ENCODE assay signal across 11 cellular contexts in the genomic region with DNA sequence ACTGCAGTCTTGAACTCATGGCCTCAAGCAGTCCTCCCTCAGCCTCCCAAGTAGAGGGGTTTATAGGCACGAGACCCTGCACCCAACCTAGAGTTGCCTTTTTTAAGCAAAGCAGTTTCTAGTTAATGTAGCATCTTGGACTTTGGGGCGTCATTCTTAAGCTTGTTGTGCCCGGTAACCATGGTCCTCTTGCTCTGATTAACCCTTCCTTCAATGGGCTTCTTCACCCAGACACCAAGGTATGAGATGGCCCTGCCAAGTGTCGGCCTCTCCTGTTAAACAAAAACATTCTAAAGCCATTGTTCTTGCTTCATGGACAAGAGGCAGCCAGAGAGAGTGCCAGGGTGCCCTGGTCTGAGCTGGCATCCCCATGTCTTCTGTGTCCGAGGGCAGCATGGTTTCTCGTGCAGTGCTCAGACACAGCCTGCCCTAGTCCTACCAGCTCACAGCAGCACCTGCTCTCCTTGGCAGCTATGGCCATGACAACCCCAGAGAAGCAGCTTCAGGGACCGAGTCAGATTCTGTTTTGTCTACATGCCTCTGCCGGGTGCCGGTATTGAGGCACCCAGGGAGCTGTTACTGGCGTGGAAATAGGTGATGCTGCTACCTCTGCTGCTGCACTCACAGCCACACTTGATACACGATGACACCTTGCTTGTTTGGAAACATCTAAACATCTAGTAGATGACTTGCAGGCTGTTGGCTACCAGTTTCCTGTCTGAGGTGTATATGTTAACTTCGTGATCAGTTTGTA. TPM values are rescaled to one million over a fixed set of nuclear protein-coding genes. Genes with fewer than 3 reads are reported as not detected.
DNase-seq lines count a peak whose midpoint lies in the region; ATAC-seq, FAIRE-seq and TF ChIP-seq lines count a peak whose summit lies in the region.
"Had no signal": no experiment of that assay in that cellular context is flagged by ENCODE, and none has a peak within 500 bp of the region (broad histone marks: within the 10 kb centered on the region; RNA-seq: fewer than 3 reads in every experiment).

No MANE protein-coding gene starts in this region.

- DNase-seq in DND-41 = no peak
- peak in 1 of 2 experiments; percentile 12 for DNase-seq in HL-60 (ENCODE audit: low read depth in 1 of 2, low spot score in 1 of 2)
- peak; percentile 53 to 55 for DNase-seq in activated T-cell treated with anti-CD3 and anti-CD28 coated beads, Interleukin-2, amount 50 U/mL, for 48 hours
- DNase-seq in naive thymus-derived CD4-positive, alpha-beta T cell = peak in 1 of 9 donors; percentile 13
- DNase-seq in RCC 7860 (ENCODE audit: low spot score) = no peak
- no peak for DNase-seq in NCI-H2029 treated with DMSO at 0.1 percent for 48 hours (lab: John Stamatoyannopoulos, UW)
- DNase-seq in thyroid gland = no peak
- DNase-seq: left lung had no signal

- H3K27ac Mint-ChIP-seq in naive thymus-derived CD4-positive, alpha-beta T cell = peak overlapping the region in 3 of 9 donors; percentile 39 to 81 (median 77)

- no peaks in the 10 kb centered on the region for H3K27me3 ChIP-seq in DND-41 (ENCODE audit: insufficient read depth, low read length, poor library complexity)
- H3K27me3 ChIP-seq in HL-60 (ENCODE audit: insufficient read depth, poor library complexity, severe bottlenecking) = no peaks in the 10 kb centered on the region
- no peaks in the 10 kb centered on the region for H3K27me3 ChIP-seq in naive thymus-derived CD4-positive, alpha-beta T cell (ENCODE audit: control insufficient read depth in 2 of 2, insufficient read depth in 2 of 2, low read length in 2 of 2)
- H3K27me3 ChIP-seq in thyroid gland = no peaks in the 10 kb centered on the region

- no peak overlapping the region for H2AFZ ChIP-seq in DND-41 (ENCODE audit: low read depth, low read length)

- peaks cover 38 to 56% (median 54%) of the 10 kb centered on the region in 7 donors for H3K4me1 Mint-ChIP-seq in naive thymus-derived CD4-positive, alpha-beta T cell

- H3K36me3 ChIP-seq in DND-41 (ENCODE audit: insufficient read depth, low read length) (peaks cover 50% of the 10 kb centered on the region), thyroid gland (peaks cover 34 to 36% of the 10 kb centered on the region in 2 donors)
- peaks cover 16 to 41% (median 26%) of the 10 kb centered on the region in 3 experiments for H3K36me3 ChIP-seq in naive thymus-derived CD4-positive, alpha-beta T cell (ENCODE audit: control insufficient read depth in 2 of 3, insufficient read depth in 3 of 3, low read length in 3 of 3)

- H3K27me3 Mint-ChIP-seq in naive thymus-derived CD4-positive, alpha-beta T cell = no peaks in the 10 kb centered on the region

- ATAC-seq in DND-41 (ENCODE audit: insufficient read depth, low read depth) (no peak), GM18868 (IDR thresholded peaks at IDR 0.05; ENCODE audit: unreplicated experiment) (no peak)
- no peak for ATAC-seq in naive thymus-derived CD4-positive, alpha-beta T cell
- ATAC-seq: left lung had no signal

- peaks cover 64% of the 10 kb centered on the region for H4K20me1 ChIP-seq in DND-41 (ENCODE audit: insufficient read depth, low read length)

- H3K4me2 ChIP-seq in DND-41 (ENCODE audit: insufficient read depth, low read length) = peak overlapping the region; percentile 89; the same call in 1 of the 2 replicates

- POLR2A ChIA-PET in naive thymus-derived CD4-positive, alpha-beta T cell (lab: Charles Lee) = interaction anchor here (0.6 to 1.3 kb wide), 6 partner anchors 14 to 274 kb away, joined by 3 to 4 read pairs (median 3); no protein-coding TSS in a partner anchor

- TF ChIP-seq POLR2A in thyroid gland (IDR thresholded peaks at IDR 0.05) = no peak

- no peaks in the 10 kb centered on the region for H3K9me3 ChIP-seq in DND-41 (ENCODE audit: insufficient read depth, low read length, severe bottlenecking)
- no peaks in the 10 kb centered on the region for H3K9me3 ChIP-seq in naive thymus-derived CD4-positive, alpha-beta T cell (ENCODE audit: control insufficient read depth in 2 of 3, low read length in 3 of 3)
- H3K9me3 ChIP-seq in thyroid gland = no peaks in the 10 kb centered on the region
- H3K9me3 ChIP-seq: left lung had no signal

- H3K9me3 Mint-ChIP-seq in naive thymus-derived CD4-positive, alpha-beta T cell = peaks cover 0 to 3% (median 0%) of the 10 kb centered on the region in 11 donors

- intact Hi-C loops in naive thymus-derived CD4-positive, alpha-beta T cell (cut with micrococcal nuclease) = loop anchor here (5.0 kb wide), 5 partner anchors 78 to 1612 kb away; a partner anchor contains a TSS
- intact Hi-C loops in thyroid gland (cut with DNase I) = no loop called here

- WGBS in thyroid gland, 2 donors = 78 to 81% methylated on average over 10 to 12 of the region's 12 CpGs

- no peak for FAIRE-seq in RCC 7860 (lab: Jason Lieb, UNC)
- FAIRE-seq: small intestine had no signal

- H3K4me1 ChIP-seq in DND-41 (ENCODE audit: insufficient read depth, low read length) (peaks cover 36% of the 10 kb centered on the region), thyroid gland (peaks cover 22 to 38% of the 10 kb centered on the region in 2 donors)
- peaks cover 33 to 49% of the 10 kb centered on the region in 2 donors for H3K4me1 ChIP-seq in naive thymus-derived CD4-positive, alpha-beta T cell (ENCODE audit: control insufficient read depth in 2 of 2, insufficient read depth in 2 of 2, low read length in 2 of 2)

- peaks cover 44% of the 10 kb centered on the region for H3K79me2 ChIP-seq in DND-41 (ENCODE audit: insufficient read depth, low read length)

- no peak for TF ChIP-seq CTCF in DND-41 (IDR thresholded peaks at IDR 0.05; ENCODE audit: borderline replicate concordance, extremely low read depth, low read length, poor library complexity, severe bottlenecking)
- no peak for TF ChIP-seq CTCF in HL-60 (IDR thresholded peaks at IDR 0.05; ENCODE audit: insufficient read depth, low read length)
- no peak for TF ChIP-seq CTCF in thyroid gland (IDR thresholded peaks at IDR 0.05)

- H3K9ac ChIP-seq in DND-41 (ENCODE audit: low read depth, low read length) = no peak overlapping the region

- CTCF ChIA-PET in naive thymus-derived CD4-positive, alpha-beta T cell (lab: Charles Lee) = no interaction called here

- no peak overlapping the region for H3K27ac ChIP-seq in DND-41 (ENCODE audit: low read length)
- H3K27ac ChIP-seq in HL-60 (replicated peaks) = no peak overlapping the region; the same call in 1 of the 2 replicates
- peak overlapping the region; percentile 28 for H3K27ac ChIP-seq in naive thymus-derived CD4-positive, alpha-beta T cell (ENCODE audit: low read depth, low read length)
- no peak overlapping the region for H3K27ac ChIP-seq in thyroid gland
- H3K27ac ChIP-seq: left lung had no signal

- H3K4me3 ChIP-seq in DND-41 (ENCODE audit: low read depth in 1 of 2, low read length in 2 of 2) = 0 out of 4 replicates have a peak overlapping the region, but pooled peaks of 1 of the 2 experiments have one; percentile 23
- peak overlapping the region; percentile 65 for H3K4me3 ChIP-seq in HL-60 (replicated peaks; ENCODE audit: insufficient read depth, low read length)
- no peak overlapping the region for H3K4me3 ChIP-seq in naive thymus-derived CD4-positive, alpha-beta T cell (ENCODE audit: low read length)
- no peak overlapping the region for H3K4me3 ChIP-seq in thyroid gland (replicated peaks in 1 of 3)

- peak overlapping the region in 9 of 10 donors; percentile 14 to 95 (median 34) for H3K4me3 Mint-ChIP-seq in naive thymus-derived CD4-positive, alpha-beta T cell

- H3K36me3 Mint-ChIP-seq in naive thymus-derived CD4-positive, alpha-beta T cell = peaks cover 11 to 36% (median 15%) of the 10 kb centered on the region in 5 donors

RNA-seq across cellular contexts. Expression of a gene that starts 3.3 kb away (rescaled TPM):
- 1,000 to 10,000 TPM; 2,239 to 5,631 (median 5,332) TPM for total RNA-seq in naive thymus-derived CD4-positive, alpha-beta T cell
- polyA plus RNA-seq in naive thymus-derived CD4-positive, alpha-beta T cell = 1,000 to 10,000 TPM; 6,375 to 8,810 TPM
- total RNA-seq in thyroid gland = 1,000 to 10,000 TPM; 5,127 to 8,436 (median 6,104) TPM

RNA-seq across cellular contexts. Expression of a gene that starts 11.7 kb away (rescaled TPM):
- 1 to 10 TPM in 1 of 5 experiments, under 1 TPM in 1, not detected in 3; 0.39 to 5.2 TPM for total RNA-seq in naive thymus-derived CD4-positive, alpha-beta T cell
- not detected for polyA plus RNA-seq in naive thymus-derived CD4-positive, alpha-beta T cell
- 1 to 10 TPM in 1 of 4 donors, under 1 TPM in 1, not detected in 2; 0.44 to 1.1 TPM for total RNA-seq in thyroid gland
- total RNA-seq: subcutaneous adipose tissue had no signal

RNA-seq across cellular contexts. Expression of a gene that starts 49.6 kb away (rescaled TPM):
- total RNA-seq in naive thymus-derived CD4-positive, alpha-beta T cell = not detected
- polyA plus RNA-seq in naive thymus-derived CD4-positive, alpha-beta T cell = not detected
- total RNA-seq in thyroid gland = 1 to 10 TPM in 2 of 4 donors, under 1 TPM in 2; 0.29 to 5.0 (median 1.3) TPM

RNA-seq across cellular contexts. Expression of a gene that starts 55.6 kb away (rescaled TPM):
- 100 to 1,000 TPM; 129 to 181 (median 170) TPM for total RNA-seq in naive thymus-derived CD4-positive, alpha-beta T cell
- 10 to 100 TPM; 48.6 to 56.6 TPM for polyA plus RNA-seq in naive thymus-derived CD4-positive, alpha-beta T cell
- total RNA-seq in thyroid gland = 100 to 1,000 TPM; 218 to 392 (median 285) TPM

Comparison
In these comparisons a context has a peak if more than half of its experiments do, and no peak if none do; other contexts are left out.
1. DNase-seq: peak in activated T-cell treated with anti-CD3 and anti-CD28 coated beads, Interleukin-2, amount 50 U/mL, for 48 hours (2 of 2); none in DND-41 (single experiment), RCC 7860 (single experiment), NCI-H2029 treated with DMSO at 0.1 percent for 48 hours (single experiment) and thyroid gland (0 of 2).